14 cellular contexts compared by ENCODE assay signal in the genomic region with DNA sequence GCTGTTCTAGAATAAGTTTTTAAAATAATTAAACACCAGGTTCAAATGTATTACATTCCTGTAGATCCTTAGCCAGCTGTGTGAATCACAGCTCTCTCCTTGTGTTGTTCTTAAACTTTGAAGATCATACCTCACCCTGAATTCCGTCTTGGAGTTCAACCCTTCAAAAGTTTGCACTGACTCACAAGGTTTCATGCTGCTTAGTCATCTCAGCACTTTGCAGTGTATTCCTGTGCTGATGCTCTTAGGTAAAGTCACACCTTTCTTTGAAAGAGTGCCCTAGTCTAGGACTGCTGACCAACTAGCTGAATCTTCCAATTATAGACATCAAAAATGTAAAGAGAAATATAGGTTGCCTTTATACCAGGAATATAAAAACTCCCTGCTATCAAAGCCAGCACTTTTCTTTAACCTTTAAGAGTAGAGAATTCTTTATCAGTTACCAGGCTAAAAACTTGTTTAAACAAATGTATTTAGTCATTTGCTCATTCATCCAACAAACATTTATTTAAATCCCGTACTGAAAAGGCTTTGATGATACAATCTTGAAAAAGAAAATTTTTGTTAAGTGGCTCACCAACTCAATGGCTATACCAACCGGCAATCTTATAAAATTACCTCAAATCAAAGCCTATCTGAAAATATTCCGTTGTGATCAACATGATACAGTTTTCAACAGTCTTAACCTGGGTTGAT.
DNase-seq lines count a peak whose midpoint lies in the region; ATAC-seq, FAIRE-seq and TF ChIP-seq lines count a peak whose summit lies in the region.
"Had no signal": no experiment of that assay in that cellular context is flagged by ENCODE, and none has a peak within 500 bp of the region (broad histone marks: within the 10 kb centered on the region; RNA-seq: fewer than 3 reads in every experiment).

No MANE protein-coding gene starts in this region.

- CTCF ChIA-PET in CD4-positive, alpha-beta T cell (lab: Charles Lee): no interaction called here
- CTCF ChIA-PET in endothelial cell of umbilical vein (lab: Charles Lee): interaction anchor here (1.2 to 1.4 kb wide), 3 partner anchors 8 to 55 kb away, joined by 3 to 4 read pairs (median 4); no protein-coding TSS in a partner anchor

- intact Hi-C loops in CD4-positive, alpha-beta T cell (cut with DNase I, micrococcal nuclease): no loop called here
- intact Hi-C loops in endothelial cell of umbilical vein (cut with micrococcal nuclease): no loop called here

- DNase-seq in CD4-positive, alpha-beta T cell: no peak
- DNase-seq in LHCN-M2 (ENCODE audit: low read depth) (peak; percentile 83), endothelial cell of umbilical vein (ENCODE audit: low read depth, low spot score) (no peak), omental fat pad (ENCODE audit: low spot score) (no peak), ureter (ENCODE audit: low spot score) (no peak)
- no peak for DNase-seq in activated effector memory CD4-positive, alpha-beta T cell treated with anti-CD3 and anti-CD28 coated beads, Interleukin-2, amount 50 U/mL, for 16 hours
- DNase-seq: DND-41; NCI-H446; nephron progenitor cell; stimulated activated CD4-positive, alpha-beta T cell treated with anti-CD3 and anti-CD28 coated beads, Interleukin-4, amount 100 ng/mL, for 1 hour; thyroid gland had no signal

- no peak overlapping the region for H3K4me3 Mint-ChIP-seq in CD4-positive, alpha-beta T cell
- H3K4me3 Mint-ChIP-seq: nephron progenitor cell had no signal

- H3K27me3 ChIP-seq in CD4-positive, alpha-beta T cell (ENCODE audit: control insufficient read depth, insufficient read depth, low read length): no peaks in the 10 kb centered on the region
- no peaks in the 10 kb centered on the region for H3K27me3 ChIP-seq in endothelial cell of umbilical vein (ENCODE audit: control insufficient read depth in 2 of 2, insufficient read depth in 2 of 2, low read length in 2 of 2)
- H3K27me3 ChIP-seq: cardiac muscle cell, thyroid gland had no signal

- peaks cover 47% of the 10 kb centered on the region for H3K36me3 Mint-ChIP-seq in CD4-positive, alpha-beta T cell (ENCODE audit: low read depth)

- TF ChIP-seq CTCF in CD4-positive, alpha-beta T cell (IDR thresholded peaks at IDR 0.05): no peak
- TF ChIP-seq CTCF in endothelial cell of umbilical vein (IDR thresholded peaks at IDR 0.05; ENCODE audit: extremely low read depth in 1 of 2, insufficient read depth in 1 of 2, low read depth in 1 of 2, low read length in 2 of 2) (no peak), omental fat pad (IDR thresholded peaks at IDR 0.05) (no peak)

- no peak overlapping the region for H2AFZ ChIP-seq in endothelial cell of umbilical vein (ENCODE audit: low read depth, low read length)

- no peaks in the 10 kb centered on the region for H4K20me1 ChIP-seq in endothelial cell of umbilical vein (replicated peaks; ENCODE audit: control insufficient read depth, extremely low read depth, insufficient read depth, low read length)

- H3K9me3 Mint-ChIP-seq in CD4-positive, alpha-beta T cell: peaks cover 2% of the 10 kb centered on the region

- no peaks in the 10 kb centered on the region for H3K27me3 Mint-ChIP-seq in CD4-positive, alpha-beta T cell

- peak overlapping the region; percentile 24 for H3K27ac Mint-ChIP-seq in CD4-positive, alpha-beta T cell
- H3K27ac Mint-ChIP-seq: nephron progenitor cell had no signal

- no peak overlapping the region for H3K4me3 ChIP-seq in endothelial cell of umbilical vein (replicated peaks in 1 of 3; ENCODE audit: insufficient read depth in 1 of 3, low read depth in 1 of 3, low read length in 3 of 3)
- H3K4me3 ChIP-seq: cardiac muscle cell, thyroid gland had no signal

- dilution Hi-C loops in endothelial cell of umbilical vein (cut with MboI; ENCODE audit: extremely low pct_ligation_motif_present, low sequenced_read_pairs): no loop called here

- no peak overlapping the region for H3K27ac ChIP-seq in CD4-positive, alpha-beta T cell (ENCODE audit: low read depth, low read length)
- H3K27ac ChIP-seq in endothelial cell of umbilical vein (ENCODE audit: insufficient read depth, low read depth, low read length): no peak overlapping the region
- H3K27ac ChIP-seq: cardiac muscle cell, thyroid gland had no signal

- TF ChIP-seq POLR2A in endothelial cell of umbilical vein (IDR thresholded peaks at IDR 0.05; ENCODE audit: low read depth, low read length): no peak

- no peak overlapping the region for H3K4me2 ChIP-seq in endothelial cell of umbilical vein (ENCODE audit: insufficient read depth, low read length)

- H3K9me1 ChIP-seq in endothelial cell of umbilical vein (replicated peaks; ENCODE audit: control insufficient read depth, extremely low read depth, insufficient read depth, low read length): no peaks in the 10 kb centered on the region

- no peak overlapping the region for H3K9ac ChIP-seq in endothelial cell of umbilical vein (replicated peaks; ENCODE audit: extremely low read depth, insufficient read depth, low read length)

- FAIRE-seq in endothelial cell of umbilical vein (lab: Jason Lieb, UNC): no peak

- no peak for ATAC-seq in CD4-positive, alpha-beta T cell (ENCODE audit: poor library complexity)
- peak; percentile 80 for ATAC-seq in omental fat pad (ENCODE audit: low FRiP score)
- no peak for ATAC-seq in GM21717 (IDR thresholded peaks at IDR 0.05; ENCODE audit: unreplicated experiment)
- no peak for ATAC-seq in GM19324 (IDR thresholded peaks at IDR 0.05; ENCODE audit: low FRiP score, unreplicated experiment)

- peaks cover 0 to 2% of the 10 kb centered on the region in 2 experiments for H3K36me3 ChIP-seq in endothelial cell of umbilical vein (ENCODE audit: control insufficient read depth in 2 of 2, extremely low read depth in 1 of 2, insufficient read depth in 2 of 2, low read length in 2 of 2)

- H3K79me2 ChIP-seq in endothelial cell of umbilical vein (ENCODE audit: control insufficient read depth, insufficient read depth, low read length): no peaks in the 10 kb centered on the region

- H3K9me3 ChIP-seq in CD4-positive, alpha-beta T cell (ENCODE audit: control insufficient read depth, low read length): no peaks in the 10 kb centered on the region
- H3K9me3 ChIP-seq in endothelial cell of umbilical vein (replicated peaks; ENCODE audit: control insufficient read depth, insufficient read depth, low read length): no peaks in the 10 kb centered on the region
- H3K9me3 ChIP-seq: thyroid gland had no signal

- peaks cover 6% of the 10 kb centered on the region for H3K4me1 Mint-ChIP-seq in CD4-positive, alpha-beta T cell (ENCODE audit: low read depth)
- H3K4me1 Mint-ChIP-seq: nephron progenitor cell had no signal

- BruUV-seq in endothelial cell of umbilical vein (replicated peaks; lab: Mats Ljungman, UMichigan): no TSS peak

- POLR2A ChIA-PET in CD4-positive, alpha-beta T cell (lab: Charles Lee): interaction anchor here (0.9 kb wide), 1 partner anchor 10 kb away, joined by 3 read pairs; no protein-coding TSS in a partner anchor
- POLR2A ChIA-PET in endothelial cell of umbilical vein (lab: Charles Lee): no interaction called here

- no peaks in the 10 kb centered on the region for H3K4me1 ChIP-seq in endothelial cell of umbilical vein (ENCODE audit: control insufficient read depth, extremely low read depth, insufficient read depth, low read length)
- H3K4me1 ChIP-seq: thyroid gland had no signal

TF ChIP-seq in endothelial cell of umbilical vein, 7 proteins besides CTCF, POLR2A, EP300 and RAD21:
- TF ChIP-seq FOS (IDR thresholded peaks at IDR 0.05; ENCODE audit: borderline replicate concordance, insufficient read depth, low read length): peak; percentile 9
- no peak for TF ChIP-seq POLR2AphosphoS5 (IDR thresholded peaks at IDR 0.05; ENCODE audit: insufficient read depth, low read depth, low read length)
- no peak for TF ChIP-seq JUN (IDR thresholded peaks at IDR 0.05; ENCODE audit: borderline replicate concordance, insufficient read depth, insufficient read length, low read depth)
- TF ChIP-seq EZH2 (IDR thresholded peaks at IDR 0.05; ENCODE audit: borderline replicate concordance, low read depth, low read length, severe bottlenecking): no peak
